Comparison of ENCODE assay signal across 8 cellular contexts in the genomic region with DNA sequence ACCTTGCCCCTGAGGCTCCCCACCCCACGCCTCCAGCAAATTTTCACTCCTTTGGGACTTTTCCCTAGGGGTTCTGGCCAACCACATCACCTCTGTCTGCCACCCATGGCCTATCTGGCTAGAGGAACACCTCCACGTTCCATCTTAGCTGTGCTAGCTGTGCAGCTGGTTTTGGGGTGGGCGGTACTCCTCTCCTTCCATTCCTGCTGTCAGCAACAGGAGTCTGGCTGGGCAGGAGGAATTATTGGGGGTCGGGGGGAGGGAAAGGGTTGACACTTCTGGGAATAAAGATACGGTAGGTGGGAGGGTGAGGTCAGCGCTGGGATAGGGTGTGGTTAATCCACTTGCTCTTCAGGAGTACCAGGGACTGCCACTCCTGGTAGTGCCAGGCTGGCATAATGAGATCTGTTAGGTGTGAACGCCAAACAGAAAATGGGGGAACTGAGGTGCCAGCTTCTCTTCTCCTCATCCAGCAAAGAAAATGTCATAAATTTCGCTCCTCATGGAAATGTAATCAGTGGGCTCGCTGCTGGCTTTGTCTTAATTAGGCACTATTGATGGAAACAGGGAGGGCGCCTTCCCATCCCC. TPM values are rescaled to one million over a fixed set of nuclear protein-coding genes. Genes with fewer than 3 reads are reported as not detected.
DNase-seq lines count a peak whose midpoint lies in the region; ATAC-seq and TF ChIP-seq lines count a peak whose summit lies in the region.

No MANE protein-coding gene starts in this region.

- POLR2A ChIA-PET in AG04450 (lab: Yijun Ruan, JAX) = interaction anchor here (1.0 kb wide), 1 partner anchor 12 kb away, joined by 10 read pairs; a partner anchor contains a TSS

- no peaks in the 10 kb centered on the region for H3K9me3 ChIP-seq in AG04450 (ENCODE audit: control insufficient read depth, insufficient read depth, low read length)
- H3K9me3 ChIP-seq in MM.1S (replicated peaks; ENCODE audit: insufficient read depth, low read length) = no peaks in the 10 kb centered on the region
- no peaks in the 10 kb centered on the region for H3K9me3 ChIP-seq in ectodermal cell (ENCODE audit: control insufficient read depth, low read length)

- H3K9me2 ChIP-seq in MM.1S (replicated peaks; ENCODE audit: insufficient read depth, low read length) = no peaks in the 10 kb centered on the region

- no peaks in the 10 kb centered on the region for H3K79me2 ChIP-seq in MM.1S (ENCODE audit: low read length)

- intact Hi-C loops in natural killer cell (cut with micrococcal nuclease) = no loop called here

- TF ChIP-seq CTCF in AG04450 (IDR thresholded peaks at IDR 0.05; ENCODE audit: low read depth, low read length) (no peak), MM.1S (IDR thresholded peaks at IDR 0.05; ENCODE audit: low read length) (no peak), natural killer cell (IDR thresholded peaks at IDR 0.05) (no peak)

- peaks cover 68 to 69% of the 10 kb centered on the region in 2 donors for H3K27me3 Mint-ChIP-seq in natural killer cell (ENCODE audit: low read depth in 2 of 2)

- no peaks in the 10 kb centered on the region for H3F3A ChIP-seq in MM.1S (ENCODE audit: insufficient read depth, low read length)

- H2AFZ ChIP-seq in MM.1S (ENCODE audit: low read length) = no peak overlapping the region

- WGBS in ectodermal cell, 2 experiments = 32 to 37% methylated on average over 10 of the region's 10 CpGs

- H3K27me3 ChIP-seq in AG04450 (ENCODE audit: control insufficient read depth, insufficient read depth, low read length) = peaks cover 51% of the 10 kb centered on the region
- H3K27me3 ChIP-seq in MM.1S (replicated peaks; ENCODE audit: insufficient read depth, low read length) = peaks cover 97% of the 10 kb centered on the region
- H3K27me3 ChIP-seq in ectodermal cell (ENCODE audit: control insufficient read depth, insufficient read depth, low read length, poor library complexity, severe bottlenecking) = peaks cover 16% of the 10 kb centered on the region

- peak overlapping the region; percentile 6 for H3K4me3 Mint-ChIP-seq in natural killer cell

- CTCF ChIA-PET in AG04450 (lab: Charles Lee) = interaction anchor here (0.6 to 1.4 kb wide), 5 partner anchors 9 to 109 kb away, joined by 3 to 6 read pairs (median 3); a partner anchor contains a TSS

- H3K27ac ChIP-seq in AG04450 (ENCODE audit: low read depth, low read length) (peak overlapping the region; percentile 11), MM.1S (ENCODE audit: low read length) (no peak overlapping the region), ectodermal cell (ENCODE audit: insufficient read depth, low read depth, low read length, poor library complexity, severe bottlenecking) (peak overlapping the region; percentile 30)

- no peaks in the 10 kb centered on the region for H4K20me1 ChIP-seq in MM.1S (ENCODE audit: insufficient read depth, low read length)

- H3K27ac Mint-ChIP-seq in natural killer cell = no peak overlapping the region

- H3K4me1 ChIP-seq in MM.1S (ENCODE audit: low read length) (peaks cover 3% of the 10 kb centered on the region; the same call in 1 of the 2 replicates), ectodermal cell (ENCODE audit: control insufficient read depth, insufficient read depth, low read length) (peaks cover 47% of the 10 kb centered on the region)

- H3K9me3 Mint-ChIP-seq in natural killer cell = no peaks in the 10 kb centered on the region

- DNase-seq in AG04450 (ENCODE audit: low read depth, low spot score) (no peak), MM.1S (no peak), natural killer cell (no peak), GM03348 (ENCODE audit: low spot score) (no peak), NCI-H2227 treated with DMSO at 0.1 percent for 48 hours (lab: John Stamatoyannopoulos, UW) (no peak), NAMALWA (ENCODE audit: low spot score) (no peak)

- no peak for ATAC-seq in natural killer cell
- no peak for ATAC-seq in GM18873 (IDR thresholded peaks at IDR 0.05; ENCODE audit: low FRiP score, unreplicated experiment)

- H3K4me1 Mint-ChIP-seq in natural killer cell = peaks cover 5 to 26% of the 10 kb centered on the region in 2 donors

- H3K4me3 ChIP-seq in AG04450 (ENCODE audit: low read depth, low read length) (peak overlapping the region; percentile 74), MM.1S (ENCODE audit: low read length) (0 out of 2 replicates have a peak overlapping the region, but pooled peaks have one; percentile 31), ectodermal cell (ENCODE audit: insufficient read depth, low read depth, low read length) (peak overlapping the region; percentile 68)

- H3K36me3 Mint-ChIP-seq in natural killer cell = no peaks in the 10 kb centered on the region

- H3K4me2 ChIP-seq in MM.1S (ENCODE audit: low read depth, low read length) = peak overlapping the region; percentile 79; the same call in 1 of the 2 replicates

- H3K9ac ChIP-seq in MM.1S (ENCODE audit: low read length) = no peak overlapping the region

- H3K36me3 ChIP-seq in MM.1S (replicated peaks; ENCODE audit: insufficient read depth, low read length) (no peaks in the 10 kb centered on the region), ectodermal cell (ENCODE audit: control insufficient read depth, insufficient read depth, low read length) (no peaks in the 10 kb centered on the region)

RNA-seq across cellular contexts. Expression of a gene that starts 1.2 kb away (rescaled TPM):
- 0.04 and 0.06 TPM in 2 replicates for polyA plus RNA-seq in AG04450 (2011; rRNA removed)
- polyA minus RNA-seq in AG04450 (2011; rRNA and poly(A)+ RNA removed) = 0.09 TPM in 2 replicates
- 0.17 TPM for polyA plus RNA-seq in ectodermal cell (2013, experiment 1 of 4)
- 0.41 TPM for polyA plus RNA-seq in ectodermal cell (2013, experiment 2 of 4)
- 0.21 TPM for polyA plus RNA-seq in ectodermal cell (2013, experiment 3 of 4)
- polyA plus RNA-seq in ectodermal cell (2013, experiment 4 of 4) = 0.45 TPM
- under 1 TPM in 2 of 3 donors, not detected in 1; 0.05 to 0.07 TPM for total RNA-seq in natural killer cell

RNA-seq across cellular contexts. Expression of a gene that starts 11.4 kb away (rescaled TPM):
- polyA plus RNA-seq in AG04450 (2011; rRNA removed) = 7.2 and 7.7 TPM in 2 replicates
- polyA minus RNA-seq in AG04450 (2011; rRNA and poly(A)+ RNA removed) = 5.3 and 6.7 TPM in 2 replicates
- polyA plus RNA-seq in ectodermal cell (2013, experiment 1 of 4) = 52.9 TPM
- 48.5 TPM for polyA plus RNA-seq in ectodermal cell (2013, experiment 2 of 4)
- polyA plus RNA-seq in ectodermal cell (2013, experiment 3 of 4) = 57.2 TPM
- polyA plus RNA-seq in ectodermal cell (2013, experiment 4 of 4) = 73.4 TPM
- total RNA-seq in natural killer cell = not detected

RNA-seq across cellular contexts. Expression of a gene that starts 28.1 kb away (rescaled TPM):
- 4.1 and 4.5 TPM in 2 replicates for polyA plus RNA-seq in AG04450 (2011; rRNA removed)
- 3.1 and 3.7 TPM in 2 replicates for polyA minus RNA-seq in AG04450 (2011; rRNA and poly(A)+ RNA removed)
- 36.6 TPM for polyA plus RNA-seq in ectodermal cell (2013, experiment 1 of 4)
- 36.5 TPM for polyA plus RNA-seq in ectodermal cell (2013, experiment 2 of 4)
- polyA plus RNA-seq in ectodermal cell (2013, experiment 3 of 4) = 28.5 TPM
- polyA plus RNA-seq in ectodermal cell (2013, experiment 4 of 4) = 30.5 TPM
- total RNA-seq in natural killer cell = 10 to 100 TPM in 2 of 3 donors, 1 to 10 TPM in 1; 9.9 to 12.8 (median 12.0) TPM

RNA-seq across cellular contexts. Expression of a gene that starts 29.1 kb away (rescaled TPM):
- 40.7 and 48.9 TPM in 2 replicates for polyA plus RNA-seq in AG04450 (2011; rRNA removed)
- 54.7 and 63.4 TPM in 2 replicates for polyA minus RNA-seq in AG04450 (2011; rRNA and poly(A)+ RNA removed)
- polyA plus RNA-seq in ectodermal cell (2013, experiment 1 of 4) = 143 TPM
- 139 TPM for polyA plus RNA-seq in ectodermal cell (2013, experiment 2 of 4)
- polyA plus RNA-seq in ectodermal cell (2013, experiment 3 of 4) = 98.0 TPM
- 104 TPM for polyA plus RNA-seq in ectodermal cell (2013, experiment 4 of 4)
- total RNA-seq in natural killer cell = 10 to 100 TPM; 56.5 to 65.5 (median 62.0) TPM
